Comparison of ENCODE assay signal across 10 cellular contexts in the genomic region with DNA sequence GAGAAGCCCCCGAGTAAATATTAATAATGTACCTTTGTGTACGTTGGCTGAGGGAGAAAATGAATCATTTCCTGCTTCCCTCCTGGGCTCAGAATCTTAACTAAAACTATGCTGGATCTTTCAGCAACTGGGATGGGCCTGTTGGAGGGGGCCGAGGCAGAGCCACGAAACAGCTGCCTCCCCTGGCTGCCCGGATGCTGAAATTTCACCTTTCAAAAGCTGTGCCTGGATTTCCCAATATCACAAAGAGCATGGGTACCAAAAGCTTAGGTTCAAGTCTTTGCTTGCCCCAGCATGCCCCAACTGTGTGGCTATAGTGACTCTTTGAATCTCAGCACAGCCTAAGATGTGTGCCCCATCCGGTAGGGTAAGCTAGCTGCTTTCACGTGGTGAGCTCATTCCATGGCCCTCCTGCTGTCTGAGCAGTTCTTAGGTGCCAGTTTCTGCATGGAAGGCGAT.
DNase-seq lines count a peak whose midpoint lies in the region; TF ChIP-seq lines count a peak whose summit lies in the region.
"Had no signal": no experiment of that assay in that cellular context is flagged by ENCODE, and none has a peak within 500 bp of the region (broad histone marks: within the 10 kb centered on the region; RNA-seq: fewer than 3 reads in every experiment).

No MANE protein-coding gene starts in this region.

- H3K36me3 ChIP-seq in breast epithelium = no peaks in the 10 kb centered on the region

- DNase-seq in NCI-H2029 treated with DMSO at 0.1 percent for 48 hours (lab: John Stamatoyannopoulos, UW) (peak; percentile 44), NCI-H2029 (lab: John Stamatoyannopoulos, UW) (no peak), NCI-H2196 (lab: John Stamatoyannopoulos, UW; ENCODE audit: unreplicated experiment) (peak; percentile 75), breast epithelium (ENCODE audit: low spot score in 2 of 2) (peak in 1 of 2 donors; percentile 61), dorsolateral prefrontal cortex (no peak), GDM1 (lab: John Stamatoyannopoulos, UW) (no peak), H9 (no peak)
- DNase-seq: activated naive CD8-positive, alpha-beta T cell treated with anti-CD3 and anti-CD28 coated beads, Interleukin-2, amount 10 ng/mL, durations not matched to agents 7 days and 5 days; stimulated activated CD4-positive, alpha-beta T cell treated with anti-CD3 and anti-CD28 coated beads, Interleukin-4, amount 100 ng/mL, for 24 hours had no signal

- H3K4me1 ChIP-seq in breast epithelium (no peaks in the 10 kb centered on the region), H9 (ENCODE audit: insufficient read depth, low read length) (no peaks in the 10 kb centered on the region)

- no CpG with 5 or more reads among the region's 8 CpGs for WGBS in H9 (ENCODE audit: extremely low coverage, insufficient read length, low lambda C conversion rate)

- H3K9me3 ChIP-seq in breast epithelium (no peaks in the 10 kb centered on the region), H9 (ENCODE audit: control insufficient read depth, low read depth, low read length) (no peaks in the 10 kb centered on the region)

- H3K27me3 Mint-ChIP-seq in H9 (ENCODE audit: low read depth) = peaks cover 12% of the 10 kb centered on the region

- no peak overlapping the region for H3K18ac ChIP-seq in H9 (ENCODE audit: insufficient read length, low read depth, low read length)

- no peaks in the 10 kb centered on the region for H3K9me3 Mint-ChIP-seq in H9
- H3K9me3 Mint-ChIP-seq: activated naive CD8-positive, alpha-beta T cell treated with anti-CD3 and anti-CD28 coated beads, Interleukin-2, amount 10 ng/mL, durations not matched to agents 7 days and 5 days had no signal

- H3K27ac ChIP-seq in breast epithelium (peak overlapping the region; percentile 41 to 48), skin epidermis (peak overlapping the region in 14 of 21 experiments; percentile 10 to 85 (median 61)), dorsolateral prefrontal cortex (no peak overlapping the region), H9 (ENCODE audit: insufficient read length, low read depth, low read length) (no peak overlapping the region)

- H2BK120ac ChIP-seq in H9 (ENCODE audit: low read depth, low read length, poor library complexity, severe bottlenecking) = no peak overlapping the region

- H2BK15ac ChIP-seq in H9 (ENCODE audit: low read depth, low read length) = no peak overlapping the region

- H3K79me1 ChIP-seq in H9 (ENCODE audit: insufficient read depth, low read depth, low read length, poor library complexity, severe bottlenecking) = no peaks in the 10 kb centered on the region

- TF ChIP-seq CTCF in breast epithelium (IDR thresholded peaks at IDR 0.05) = no peak
- no peak for TF ChIP-seq CTCF in dorsolateral prefrontal cortex (IDR thresholded peaks at IDR 0.05 in 54 of 56, conservative IDR thresholded peaks at IDR 0.05 in 2 of 56; ENCODE audit: low read depth in 1 of 56, partially characterized antibody in 56 of 56)
- TF ChIP-seq CTCF in H9 (conservative IDR thresholded peaks at IDR 0.05) = no peak

- H3K23me2 ChIP-seq in H9 (ENCODE audit: insufficient read length, low read depth, low read length, poor library complexity, severe bottlenecking) = no peaks in the 10 kb centered on the region

- no peak overlapping the region for H2BK5ac ChIP-seq in H9 (ENCODE audit: insufficient read length, low read length)

- H3K27ac Mint-ChIP-seq in H9 = no peak overlapping the region

- H3K4ac ChIP-seq in H9 (ENCODE audit: low read depth, low read length) = no peak overlapping the region

- intact Hi-C loops in breast epithelium (cut with DNase I; ENCODE audit: low total_unique reads) = no loop called here
- intact Hi-C loops in dorsolateral prefrontal cortex (cut with DNase I) = no loop called here

- H3K23ac ChIP-seq in H9 (ENCODE audit: insufficient read length, low read depth, low read length) = no peak overlapping the region

- no peaks in the 10 kb centered on the region for H3K36me3 Mint-ChIP-seq in H9 (ENCODE audit: insufficient read depth in 1 of 3, low read depth in 3 of 3)
- H3K36me3 Mint-ChIP-seq: activated naive CD8-positive, alpha-beta T cell treated with anti-CD3 and anti-CD28 coated beads, Interleukin-2, amount 10 ng/mL, durations not matched to agents 7 days and 5 days had no signal

- no peaks in the 10 kb centered on the region for H4K20me1 ChIP-seq in H9 (ENCODE audit: control insufficient read depth, insufficient read depth, insufficient read length)

- H3T11ph ChIP-seq in H9 (ENCODE audit: low read length) = no peak overlapping the region

- H3K27me3 ChIP-seq in breast epithelium = peaks cover 5 to 10% of the 10 kb centered on the region in 2 donors
- H3K27me3 ChIP-seq in dorsolateral prefrontal cortex = peaks cover 0 to 23% (median 5%) of the 10 kb centered on the region in 45 donors
- H3K27me3 ChIP-seq in H9 (ENCODE audit: insufficient read depth, low read length) = no peaks in the 10 kb centered on the region

- no peak overlapping the region for H3K4me3 Mint-ChIP-seq in H9
- H3K4me3 Mint-ChIP-seq: activated naive CD8-positive, alpha-beta T cell treated with anti-CD3 and anti-CD28 coated beads, Interleukin-2, amount 10 ng/mL, durations not matched to agents 7 days and 5 days had no signal

- no peak overlapping the region for H4K91ac ChIP-seq in H9 (ENCODE audit: insufficient read length, low read depth, low read length)

- H2BK12ac ChIP-seq in H9 (ENCODE audit: insufficient read length, low read depth, low read length) = no peak overlapping the region

- H4K8ac ChIP-seq in H9 (replicated peaks; ENCODE audit: insufficient read length, low read depth, low read length) = no peak overlapping the region

- no peak overlapping the region for H2BK20ac ChIP-seq in H9 (ENCODE audit: low read depth, low read length, poor library complexity, severe bottlenecking)

- no peak overlapping the region for H2AK5ac ChIP-seq in H9 (ENCODE audit: insufficient read length, low read length)

- no peak overlapping the region for H3K56ac ChIP-seq in H9 (ENCODE audit: insufficient read length, low read depth, low read length)

- no peak overlapping the region for H4K5ac ChIP-seq in H9 (ENCODE audit: insufficient read length, low read depth, low read length)

- H3K4me1 Mint-ChIP-seq in H9 = peaks cover 16 to 25% of the 10 kb centered on the region in 2 experiments

- TF ChIP-seq POLR2A in breast epithelium (IDR thresholded peaks at IDR 0.05) = no peak

- no peaks in the 10 kb centered on the region for H3K79me2 ChIP-seq in H9 (ENCODE audit: insufficient read depth, low read length)

- H3K4me3 ChIP-seq in breast epithelium (no peak overlapping the region), skin epidermis (no peak overlapping the region), dorsolateral prefrontal cortex (no peak overlapping the region)

- no peak overlapping the region for H3K4me2 ChIP-seq in H9 (ENCODE audit: insufficient read depth, insufficient read length, low read length)

- H3K14ac ChIP-seq in H9 (ENCODE audit: insufficient read depth, low read length) = no peak overlapping the region

- no peak overlapping the region for H3K9ac ChIP-seq in H9 (ENCODE audit: extremely low read depth, insufficient read length, low read length)

- no peak overlapping the region for H2AFZ ChIP-seq in H9 (ENCODE audit: low read length)

Comparison
In these comparisons a context has a peak if more than half of its experiments do, and no peak if none do; other contexts are left out.
1. DNase-seq: peak in NCI-H2029 treated with DMSO at 0.1 percent for 48 hours (single experiment) and NCI-H2196 (single experiment); none in NCI-H2029 (single experiment), dorsolateral prefrontal cortex (0 of 10), GDM1 (single experiment) and H9 (single experiment).
2. H3K27ac ChIP-seq: peak in breast epithelium (2 of 2) and skin epidermis (14 of 21); none in dorsolateral prefrontal cortex (0 of 59) and H9 (single experiment).